28 cellular contexts compared by ENCODE assay signal in the genomic region with DNA sequence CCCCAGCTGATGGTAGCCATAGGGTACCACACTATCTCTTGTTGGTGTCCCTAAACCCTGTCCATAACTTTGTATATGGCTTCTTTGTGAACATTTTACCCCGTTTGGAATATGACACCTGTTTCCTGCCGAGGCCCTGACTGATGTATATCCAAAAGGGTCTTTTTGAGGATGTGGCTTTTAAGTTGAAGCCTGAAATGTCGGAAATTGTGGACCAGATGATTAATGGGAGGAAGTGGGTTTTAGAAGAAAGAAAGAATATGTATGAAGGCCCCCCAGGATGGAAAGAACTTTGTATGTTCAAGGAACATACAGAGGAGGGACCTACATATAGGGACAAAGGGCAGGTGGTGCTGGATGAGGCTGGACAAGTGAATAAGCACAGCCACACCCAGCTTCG.
"Had no signal": no experiment of that assay in that cellular context is flagged by ENCODE, and none has a peak within 500 bp of the region (broad histone marks: within the 10 kb centered on the region; RNA-seq: fewer than 3 reads in every experiment).

No MANE protein-coding gene starts in this region.

- H3K27me3 ChIP-seq: left lung, sigmoid colon, upper lobe of left lung had no signal

- H3K36me3 Mint-ChIP-seq: brain; natural killer cell treated with Interleukin-12 subunit alpha and Interleukin-12 subunit beta and Interleukin-15 and Interleukin-18, amount 100 ng/mL, for 72 hours; stimulated activated memory B cell treated with anti-CD40 and anti-IgM and Interleukin-4, amounts not matched to agents 10 μg/mL and 1 μg/mL and 100 μg/mL, for 72 hours; T-cell; WTC11 had no signal

- H3K27ac ChIP-seq: left lung, sigmoid colon, thoracic aorta, upper lobe of left lung had no signal

- H3K4me3 Mint-ChIP-seq: activated CD4-positive, alpha-beta T cell treated with anti-CD3 and anti-CD28 coated beads for 36 hours; activated naive CD4-positive, alpha-beta T cell treated with anti-CD3 and anti-CD28 coated beads, Interleukin-2, amount 10 ng/mL, durations not matched to agents 7 days and 5 days; brain; natural killer cell treated with Interleukin-12 subunit alpha and Interleukin-12 subunit beta and Interleukin-15 and Interleukin-18, amount 100 ng/mL, for 72 hours; stimulated activated memory B cell treated with anti-CD40 and anti-IgM and Interleukin-4, amounts not matched to agents 10 μg/mL and 1 μg/mL and 100 μg/mL, for 72 hours; T-cell; WTC11 had no signal

- H3K4me3 ChIP-seq: left lung, sigmoid colon, smooth muscle cell, thoracic aorta, upper lobe of left lung had no signal

- H3K4me2 ChIP-seq: smooth muscle cell had no signal

- DNase-seq: activated CD4-positive, alpha-beta T cell treated with anti-CD3 and anti-CD28 coated beads for 36 hours; activated CD4-positive, alpha-beta T cell treated with anti-CD3 and anti-CD28 coated beads, Interleukin-2, amount 50 U/mL, for 48 hours; activated effector memory CD4-positive, alpha-beta T cell treated with anti-CD3 and anti-CD28 coated beads, Interleukin-2, amount 50 U/mL, for 16 hours; activated naive CD4-positive, alpha-beta T cell treated with anti-CD3 and anti-CD28 coated beads, Interleukin-2, amount 10 ng/mL, durations not matched to agents 7 days and 5 days; activated T-cell treated with anti-CD3 and anti-CD28 coated beads for 4 hours; aorta; dermis blood vessel endothelial cell; effector CD8-positive, alpha-beta T cell; glutamatergic neuron; hippocampal formation; kidney glomerular epithelial cell; left lung; midbrain; retina; sigmoid colon; stimulated activated CD4-positive, alpha-beta T cell treated with anti-CD3 and anti-CD28 coated beads, Interleukin-15, amount 100 ng/mL, for 24 hours; T-cell; T-helper 9 cell; upper lobe of left lung had no signal

- H3K9me3 ChIP-seq: left lung, sigmoid colon, thoracic aorta, upper lobe of left lung had no signal

- H3K36me3 ChIP-seq: left lung, sigmoid colon, thoracic aorta, upper lobe of left lung had no signal

- H3K27me3 Mint-ChIP-seq: activated CD4-positive, alpha-beta T cell treated with anti-CD3 and anti-CD28 coated beads for 36 hours had no signal

- ATAC-seq: activated CD4-positive, alpha-beta T cell treated with anti-CD3 and anti-CD28 coated beads for 36 hours; esophagus mucosa; left lung; natural killer cell treated with Interleukin-12 subunit alpha and Interleukin-12 subunit beta and Interleukin-15 and Interleukin-18, amount 100 ng/mL, for 72 hours; stimulated activated memory B cell treated with anti-CD40 and anti-IgM and Interleukin-4, amounts not matched to agents 10 μg/mL and 1 μg/mL and 100 μg/mL, for 72 hours; T-cell; WTC11 had no signal

- FAIRE-seq: frontal cortex had no signal

- H3K9me3 Mint-ChIP-seq: activated naive CD4-positive, alpha-beta T cell treated with anti-CD3 and anti-CD28 coated beads, Interleukin-2, amount 10 ng/mL, durations not matched to agents 7 days and 5 days; brain; natural killer cell treated with Interleukin-12 subunit alpha and Interleukin-12 subunit beta and Interleukin-15 and Interleukin-18, amount 100 ng/mL, for 72 hours; stimulated activated memory B cell treated with anti-CD40 and anti-IgM and Interleukin-4, amounts not matched to agents 10 μg/mL and 1 μg/mL and 100 μg/mL, for 72 hours; T-cell; WTC11 had no signal

- H3K4me1 ChIP-seq: left lung, sigmoid colon, upper lobe of left lung had no signal

- H3K4me1 Mint-ChIP-seq: brain; stimulated activated memory B cell treated with anti-CD40 and anti-IgM and Interleukin-4, amounts not matched to agents 10 μg/mL and 1 μg/mL and 100 μg/mL, for 72 hours; WTC11 had no signal

- H3K27ac Mint-ChIP-seq: activated CD4-positive, alpha-beta T cell treated with anti-CD3 and anti-CD28 coated beads for 36 hours; activated naive CD4-positive, alpha-beta T cell treated with anti-CD3 and anti-CD28 coated beads, Interleukin-2, amount 10 ng/mL, durations not matched to agents 7 days and 5 days; brain; natural killer cell treated with Interleukin-12 subunit alpha and Interleukin-12 subunit beta and Interleukin-15 and Interleukin-18, amount 100 ng/mL, for 72 hours; progenitor cell of endocrine pancreas; stimulated activated memory B cell treated with anti-CD40 and anti-IgM and Interleukin-4, amounts not matched to agents 10 μg/mL and 1 μg/mL and 100 μg/mL, for 72 hours; T-cell; WTC11 had no signal
